In genomic region chr19:49515767-49516166, GRCh38 we compare ENCODE assay signal across 10 cellular contexts. TPM values are rescaled to one million over a fixed set of nuclear protein-coding genes. Genes with fewer than 3 reads are reported as not detected.
DNase-seq lines count a peak whose midpoint lies in the region; ATAC-seq, FAIRE-seq and TF ChIP-seq lines count a peak whose summit lies in the region.
"Had no signal": no experiment of that assay in that cellular context is flagged by ENCODE, and none has a peak within 500 bp of the region (broad histone marks: within the 10 kb centered on the region; RNA-seq: fewer than 3 reads in every experiment).

No MANE protein-coding gene starts in this region.

- TF ChIP-seq POLR2A in HepG2 (IDR thresholded peaks at IDR 0.05; ENCODE audit: insufficient read depth in 1 of 2, low read depth in 2 of 2, low read length in 2 of 2), result 0 out of 4 replicates have a peak, but pooled peaks of 1 of the 2 experiments have one; percentile 23

- no peak for TF ChIP-seq CTCF in ascending aorta (IDR thresholded peaks at IDR 0.05)
- no peak for TF ChIP-seq CTCF in HepG2 (CRISPR knock-in tag; IDR thresholded peaks at IDR 0.05)

- POLR2A ChIA-PET in HepG2 (lab: Yijun Ruan, JAX), result no interaction called here

- no peak for TF ChIP-seq EP300 in HepG2 (IDR thresholded peaks at IDR 0.05; ENCODE audit: low read depth in 2 of 2, low read length in 2 of 2)
- TF ChIP-seq EP300 in HepG2 (CRISPR knock-in tag; IDR thresholded peaks at IDR 0.05; ENCODE audit: borderline replicate concordance), result no peak

- intact Hi-C loops in ascending aorta (cut with DNase I), result no loop called here
- intact Hi-C loops in HepG2 (cut with micrococcal nuclease; ENCODE audit: unreplicated experiment), result no loop called here

- no peak for FAIRE-seq in HepG2 (lab: Jason Lieb, UNC)
- FAIRE-seq: G401.6 had no signal

- H3K9ac ChIP-seq in HepG2 (ENCODE audit: insufficient read depth, low read depth, low read length) (no peak overlapping the region; the same call in 1 of the 2 replicates), subcutaneous abdominal adipose tissue (ENCODE audit: low read length in 5 of 5) (peak overlapping the region in 2 of 5 donors; percentile 3 to 30)

- WGBS in HepG2 (ENCODE audit: low lambda C conversion rate), result 68% methylated on average over 4 of the region's 4 CpGs

- H3K27me3 ChIP-seq in ascending aorta (no peaks in the 10 kb centered on the region), HepG2 (ENCODE audit: control insufficient read depth in 1 of 2, insufficient read depth in 2 of 2, low read length in 2 of 2) (no peaks in the 10 kb centered on the region), subcutaneous abdominal adipose tissue (ENCODE audit: control insufficient read depth in 5 of 5, insufficient read depth in 4 of 5, low read length in 5 of 5) (no peaks in the 10 kb centered on the region)

- H3K27ac ChIP-seq in ascending aorta (no peak overlapping the region), HepG2 (ENCODE audit: extremely low read length, insufficient read depth, low read length) (no peak overlapping the region), subcutaneous abdominal adipose tissue (ENCODE audit: low read depth, low read length) (peak overlapping the region; percentile 63)

- CTCF ChIA-PET in HepG2 (lab: Yijun Ruan, JAX; ENCODE audit: low intra/inter-chr PET ratio, low total read pairs), result no interaction called here

- peaks cover 21% of the 10 kb centered on the region for H3K79me2 ChIP-seq in HepG2 (ENCODE audit: insufficient read depth, low read length)

- no TSS peak for BruUV-seq in HepG2 (replicated peaks; lab: Mats Ljungman, UMichigan)

- no peak overlapping the region for H2AFZ ChIP-seq in HepG2 (ENCODE audit: low read length)

- H3K9me3 ChIP-seq in ascending aorta, result no peaks in the 10 kb centered on the region
- no peaks in the 10 kb centered on the region for H3K9me3 ChIP-seq in HepG2 (ENCODE audit: low read length)
- H3K9me3 ChIP-seq in subcutaneous abdominal adipose tissue (ENCODE audit: control insufficient read depth in 5 of 5, low read length in 5 of 5), result no peaks in the 10 kb centered on the region

- peaks cover 7 to 8% of the 10 kb centered on the region in 2 donors for H3K4me1 ChIP-seq in ascending aorta
- peaks cover 37% of the 10 kb centered on the region for H3K4me1 ChIP-seq in HepG2 (ENCODE audit: insufficient read depth, low read length)
- peaks cover 5 to 70% (median 62%) of the 10 kb centered on the region in 5 donors for H3K4me1 ChIP-seq in subcutaneous abdominal adipose tissue (ENCODE audit: control insufficient read depth in 5 of 5, insufficient read depth in 5 of 5, low read length in 5 of 5)

- H3K36me3 ChIP-seq in ascending aorta (peaks cover 0 to 7% of the 10 kb centered on the region in 2 donors), HepG2 (replicated peaks in 1 of 2; ENCODE audit: control insufficient read depth in 1 of 2, insufficient read depth in 2 of 2, low read length in 2 of 2) (peaks cover 0 to 1% of the 10 kb centered on the region in 2 experiments; a peak in 2 of 5 replicates), subcutaneous abdominal adipose tissue (ENCODE audit: control insufficient read depth in 5 of 5, insufficient read depth in 5 of 5, low read length in 5 of 5) (peaks cover 0 to 8% (median 4%) of the 10 kb centered on the region in 5 donors)

- H3K4me3 ChIP-seq in ascending aorta (no peak overlapping the region), HepG2 (replicated peaks in 1 of 3; ENCODE audit: insufficient read depth in 1 of 3, low read depth in 2 of 3, low read length in 3 of 3) (no peak overlapping the region), subcutaneous abdominal adipose tissue (ENCODE audit: low read depth in 1 of 5, low read length in 5 of 5) (peak overlapping the region in 4 of 5 donors; percentile 7 to 79 (median 48))

- in situ Hi-C loops in HepG2 (cut with HindIII; ENCODE audit: extremely low pct_ligation_motif_present, low pct_unique_long_range_greater_than_20kb), result no loop called here

- H4K20me1 ChIP-seq in HepG2 (ENCODE audit: insufficient read depth, low read length), result no peaks in the 10 kb centered on the region

- ATAC-seq in HepG2 (no peak), GM19452 (IDR thresholded peaks at IDR 0.05; ENCODE audit: unreplicated experiment) (no peak)

- no peak for TF ChIP-seq RAD21 in HepG2 (CRISPR knock-in tag; IDR thresholded peaks at IDR 0.05)

- peak; percentile 100 for DNase-seq in MV-4-11 (lab: John Stamatoyannopoulos, UW)
- peak; percentile 41 to 80 for DNase-seq in ascending aorta (ENCODE audit: low spot score in 2 of 2)
- no peak for DNase-seq in HepG2 (ENCODE audit: low spot score)
- DNase-seq in mucosa of gallbladder (ENCODE audit: low spot score), result no peak
- no peak for DNase-seq in NCI-H2081 treated with DMSO at 0.1 percent for 48 hours (lab: John Stamatoyannopoulos, UW)
- DNase-seq: glutamatergic neuron, IMR-90 had no signal

- H3K4me2 ChIP-seq in HepG2 (ENCODE audit: low read depth, low read length), result peak overlapping the region; percentile 21

RNA-seq across cellular contexts. Expression of gene FCGRT, which starts 3.3 kb away (rescaled TPM):
- 264 TPM for total RNA-seq in ascending aorta
- total RNA-seq in HepG2 (2016; rRNA removed; fragmentation: Illumina TruSeq; extraction: Trizol), result 124 and 225 TPM in 2 replicates
- total RNA-seq in HepG2 (2016; cell fraction: cytosol; rRNA removed; fragmentation: Illumina TruSeq; extraction: Trizol; ENCODE audit: low read depth), result 222 and 258 TPM in 2 replicates
- 102 and 228 TPM in 2 replicates for total RNA-seq in HepG2 (2016; cell fraction: insoluble cytoplasmic fraction; rRNA removed; fragmentation: Illumina TruSeq; extraction: Trizol)
- 261 and 289 TPM in 2 replicates for total RNA-seq in HepG2 (2016; cell fraction: membrane; rRNA removed; fragmentation: Illumina TruSeq; extraction: Trizol)
- total RNA-seq in HepG2 (2016; cell fraction: nucleus; rRNA removed; fragmentation: Illumina TruSeq; extraction: Trizol), result 141 and 165 TPM in 2 replicates
- 121 and 149 TPM in 2 replicates for polyA plus RNA-seq in HepG2 (2011; rRNA removed)
- 105 and 151 TPM in 2 replicates for polyA plus RNA-seq in HepG2 (2011; cell fraction: cytosol; rRNA removed)
- 256 and 257 TPM in 2 replicates for polyA plus RNA-seq in HepG2 (2011; cell fraction: nucleus; rRNA removed)
- polyA plus RNA-seq in HepG2 (2012), result 143 and 177 TPM in 2 replicates
- polyA plus RNA-seq in HepG2 (2016; cell fraction: cytosol; fragmentation: Illumina TruSeq; extraction: Trizol; ENCODE audit: low read depth), result 245 and 266 TPM in 2 replicates
- polyA plus RNA-seq in HepG2 (2016; cell fraction: insoluble cytoplasmic fraction; fragmentation: Illumina TruSeq; extraction: Trizol; ENCODE audit: low read depth), result 107 and 130 TPM in 2 replicates
- polyA plus RNA-seq in HepG2 (2016; cell fraction: membrane; fragmentation: Illumina TruSeq; extraction: Trizol; ENCODE audit: low read depth), result 257 and 263 TPM in 2 replicates
- polyA plus RNA-seq in HepG2 (2016; cell fraction: nucleus; fragmentation: Illumina TruSeq; extraction: Trizol; ENCODE audit: insufficient read depth, low read depth), result 289 and 295 TPM in 2 replicates
- polyA minus RNA-seq in HepG2 (2011; rRNA and poly(A)+ RNA removed; ENCODE audit: low replicate concordance), result 0.65 and 115 TPM in 2 replicates
- 72.8 and 82.9 TPM in 2 replicates for polyA minus RNA-seq in HepG2 (2011; cell fraction: cytosol; rRNA and poly(A)+ RNA removed)
- polyA minus RNA-seq in HepG2 (2011; cell fraction: nucleus; rRNA and poly(A)+ RNA removed), result 27.6 and 29.2 TPM in 2 replicates
- total RNA-seq in mucosa of gallbladder, result 320 TPM

RNA-seq across cellular contexts. Expression of gene RCN3, which starts 12.0 kb away (rescaled TPM):
- total RNA-seq in ascending aorta (116 TPM), HepG2 (2016; rRNA removed; fragmentation: Illumina TruSeq; extraction: Trizol) (1.7 and 10.1 TPM in 2 replicates), mucosa of gallbladder (42.8 TPM)
- 2.9 TPM in 2 replicates for total RNA-seq in HepG2 (2016; cell fraction: cytosol; rRNA removed; fragmentation: Illumina TruSeq; extraction: Trizol; ENCODE audit: low read depth)
- total RNA-seq in HepG2 (2016; cell fraction: insoluble cytoplasmic fraction; rRNA removed; fragmentation: Illumina TruSeq; extraction: Trizol), result 2.5 and 10.4 TPM in 2 replicates
- 3.9 and 4.3 TPM in 2 replicates for total RNA-seq in HepG2 (2016; cell fraction: membrane; rRNA removed; fragmentation: Illumina TruSeq; extraction: Trizol)
- 12.9 and 16.5 TPM in 2 replicates for total RNA-seq in HepG2 (2016; cell fraction: nucleus; rRNA removed; fragmentation: Illumina TruSeq; extraction: Trizol)
- polyA plus RNA-seq in HepG2 (2011; rRNA removed), result 3.0 and 3.3 TPM in 2 replicates
- 0.79 and 1.6 TPM in 2 replicates for polyA plus RNA-seq in HepG2 (2011; cell fraction: cytosol; rRNA removed)
- 33.2 and 45.9 TPM in 2 replicates for polyA plus RNA-seq in HepG2 (2011; cell fraction: nucleus; rRNA removed)
- 4.9 and 5.2 TPM in 2 replicates for polyA plus RNA-seq in HepG2 (2012)
- 4.8 and 4.9 TPM in 2 replicates for polyA plus RNA-seq in HepG2 (2016; cell fraction: cytosol; fragmentation: Illumina TruSeq; extraction: Trizol; ENCODE audit: low read depth)
- polyA plus RNA-seq in HepG2 (2016; cell fraction: insoluble cytoplasmic fraction; fragmentation: Illumina TruSeq; extraction: Trizol; ENCODE audit: low read depth), result 3.3 and 3.5 TPM in 2 replicates
- 4.3 and 6.1 TPM in 2 replicates for polyA plus RNA-seq in HepG2 (2016; cell fraction: membrane; fragmentation: Illumina TruSeq; extraction: Trizol; ENCODE audit: low read depth)
- 61.4 and 74.8 TPM in 2 replicates for polyA plus RNA-seq in HepG2 (2016; cell fraction: nucleus; fragmentation: Illumina TruSeq; extraction: Trizol; ENCODE audit: insufficient read depth, low read depth)
- polyA minus RNA-seq in HepG2 (2011; rRNA and poly(A)+ RNA removed; ENCODE audit: low replicate concordance), result 0.14 and 0.50 TPM in 2 replicates
- polyA minus RNA-seq in HepG2 (2011; cell fraction: cytosol; rRNA and poly(A)+ RNA removed), result not detected in 2 replicates
- 3.1 and 4.0 TPM in 2 replicates for polyA minus RNA-seq in HepG2 (2011; cell fraction: nucleus; rRNA and poly(A)+ RNA removed)

RNA-seq across cellular contexts. Expression of gene RPS11, which starts 19.5 kb away (rescaled TPM):
- total RNA-seq in ascending aorta (3,554 TPM), HepG2 (2016; rRNA removed; fragmentation: Illumina TruSeq; extraction: Trizol) (2,345 and 2,734 TPM in 2 replicates), mucosa of gallbladder (1,395 TPM)
- total RNA-seq in HepG2 (2016; cell fraction: cytosol; rRNA removed; fragmentation: Illumina TruSeq; extraction: Trizol; ENCODE audit: low read depth), result 3,922 and 3,962 TPM in 2 replicates
- 2,320 and 2,893 TPM in 2 replicates for total RNA-seq in HepG2 (2016; cell fraction: insoluble cytoplasmic fraction; rRNA removed; fragmentation: Illumina TruSeq; extraction: Trizol)
- total RNA-seq in HepG2 (2016; cell fraction: membrane; rRNA removed; fragmentation: Illumina TruSeq; extraction: Trizol), result 5,292 and 5,634 TPM in 2 replicates
- 817 and 896 TPM in 2 replicates for total RNA-seq in HepG2 (2016; cell fraction: nucleus; rRNA removed; fragmentation: Illumina TruSeq; extraction: Trizol)
- 2,839 and 2,896 TPM in 2 replicates for polyA plus RNA-seq in HepG2 (2011; rRNA removed)
- 6,087 and 6,094 TPM in 2 replicates for polyA plus RNA-seq in HepG2 (2011; cell fraction: cytosol; rRNA removed)
- 1,822 and 1,919 TPM in 2 replicates for polyA plus RNA-seq in HepG2 (2011; cell fraction: nucleus; rRNA removed)
- polyA plus RNA-seq in HepG2 (2012), result 3,444 and 3,595 TPM in 2 replicates
- 4,821 and 5,462 TPM in 2 replicates for polyA plus RNA-seq in HepG2 (2016; cell fraction: cytosol; fragmentation: Illumina TruSeq; extraction: Trizol; ENCODE audit: low read depth)
- polyA plus RNA-seq in HepG2 (2016; cell fraction: insoluble cytoplasmic fraction; fragmentation: Illumina TruSeq; extraction: Trizol; ENCODE audit: low read depth), result 3,269 and 3,282 TPM in 2 replicates
- 6,240 and 6,461 TPM in 2 replicates for polyA plus RNA-seq in HepG2 (2016; cell fraction: membrane; fragmentation: Illumina TruSeq; extraction: Trizol; ENCODE audit: low read depth)
- 1,822 and 1,918 TPM in 2 replicates for polyA plus RNA-seq in HepG2 (2016; cell fraction: nucleus; fragmentation: Illumina TruSeq; extraction: Trizol; ENCODE audit: insufficient read depth, low read depth)
- 1,415 and 1,765 TPM in 2 replicates for polyA minus RNA-seq in HepG2 (2011; rRNA and poly(A)+ RNA removed; ENCODE audit: low replicate concordance)
- 470 and 550 TPM in 2 replicates for polyA minus RNA-seq in HepG2 (2011; cell fraction: cytosol; rRNA and poly(A)+ RNA removed)
- polyA minus RNA-seq in HepG2 (2011; cell fraction: nucleus; rRNA and poly(A)+ RNA removed), result 202 and 266 TPM in 2 replicates

RNA-seq across cellular contexts. Expression of gene RPL13A, which starts 28.4 kb away (rescaled TPM):
- 2,737 TPM for total RNA-seq in ascending aorta
- 2,601 and 3,137 TPM in 2 replicates for total RNA-seq in HepG2 (2016; rRNA removed; fragmentation: Illumina TruSeq; extraction: Trizol)
- total RNA-seq in HepG2 (2016; cell fraction: cytosol; rRNA removed; fragmentation: Illumina TruSeq; extraction: Trizol; ENCODE audit: low read depth), result 4,258 and 4,636 TPM in 2 replicates
- 2,656 and 3,295 TPM in 2 replicates for total RNA-seq in HepG2 (2016; cell fraction: insoluble cytoplasmic fraction; rRNA removed; fragmentation: Illumina TruSeq; extraction: Trizol)
- total RNA-seq in HepG2 (2016; cell fraction: membrane; rRNA removed; fragmentation: Illumina TruSeq; extraction: Trizol), result 7,013 and 7,095 TPM in 2 replicates
- 1,096 and 1,183 TPM in 2 replicates for total RNA-seq in HepG2 (2016; cell fraction: nucleus; rRNA removed; fragmentation: Illumina TruSeq; extraction: Trizol)
- 3,407 and 3,954 TPM in 2 replicates for polyA plus RNA-seq in HepG2 (2011; rRNA removed)
- polyA plus RNA-seq in HepG2 (2011; cell fraction: cytosol; rRNA removed), result 2,986 and 5,309 TPM in 2 replicates
- 2,708 and 2,782 TPM in 2 replicates for polyA plus RNA-seq in HepG2 (2011; cell fraction: nucleus; rRNA removed)
- 2,954 and 4,264 TPM in 2 replicates for polyA plus RNA-seq in HepG2 (2012)
- 5,376 and 5,987 TPM in 2 replicates for polyA plus RNA-seq in HepG2 (2016; cell fraction: cytosol; fragmentation: Illumina TruSeq; extraction: Trizol; ENCODE audit: low read depth)
- polyA plus RNA-seq in HepG2 (2016; cell fraction: insoluble cytoplasmic fraction; fragmentation: Illumina TruSeq; extraction: Trizol; ENCODE audit: low read depth), result 3,762 and 3,802 TPM in 2 replicates
- 7,707 and 8,057 TPM in 2 replicates for polyA plus RNA-seq in HepG2 (2016; cell fraction: membrane; fragmentation: Illumina TruSeq; extraction: Trizol; ENCODE audit: low read depth)
- polyA plus RNA-seq in HepG2 (2016; cell fraction: nucleus; fragmentation: Illumina TruSeq; extraction: Trizol; ENCODE audit: insufficient read depth, low read depth), result 2,294 and 2,333 TPM in 2 replicates
- 2,394 and 2,613 TPM in 2 replicates for polyA minus RNA-seq in HepG2 (2011; rRNA and poly(A)+ RNA removed; ENCODE audit: low replicate concordance)
- polyA minus RNA-seq in HepG2 (2011; cell fraction: cytosol; rRNA and poly(A)+ RNA removed), result 898 and 937 TPM in 2 replicates
- polyA minus RNA-seq in HepG2 (2011; cell fraction: nucleus; rRNA and poly(A)+ RNA removed), result 1,540 and 1,647 TPM in 2 replicates
- total RNA-seq in mucosa of gallbladder, result 2,400 TPM

RNA-seq across cellular contexts. Expression of gene FLT3LG, which starts 41.8 kb away (rescaled TPM):
- total RNA-seq in ascending aorta, result 37.3 TPM
- 0.58 and 1.5 TPM in 2 replicates for total RNA-seq in HepG2 (2016; rRNA removed; fragmentation: Illumina TruSeq; extraction: Trizol)
- total RNA-seq in HepG2 (2016; cell fraction: cytosol; rRNA removed; fragmentation: Illumina TruSeq; extraction: Trizol; ENCODE audit: low read depth), result 2.3 and 2.9 TPM in 2 replicates
- total RNA-seq in HepG2 (2016; cell fraction: insoluble cytoplasmic fraction; rRNA removed; fragmentation: Illumina TruSeq; extraction: Trizol), result 0.67 and 1.4 TPM in 2 replicates
- total RNA-seq in HepG2 (2016; cell fraction: membrane; rRNA removed; fragmentation: Illumina TruSeq; extraction: Trizol), result 2.2 and 2.3 TPM in 2 replicates
- 1.3 and 2.9 TPM in 2 replicates for total RNA-seq in HepG2 (2016; cell fraction: nucleus; rRNA removed; fragmentation: Illumina TruSeq; extraction: Trizol)
- 2.6 and 3.0 TPM in 2 replicates for polyA plus RNA-seq in HepG2 (2011; rRNA removed)
- 1.1 and 1.7 TPM in 2 replicates for polyA plus RNA-seq in HepG2 (2011; cell fraction: cytosol; rRNA removed)
- polyA plus RNA-seq in HepG2 (2011; cell fraction: nucleus; rRNA removed), result 5.2 and 6.9 TPM in 2 replicates
- 2.0 and 4.6 TPM in 2 replicates for polyA plus RNA-seq in HepG2 (2012)
- 4.2 and 4.4 TPM in 2 replicates for polyA plus RNA-seq in HepG2 (2016; cell fraction: cytosol; fragmentation: Illumina TruSeq; extraction: Trizol; ENCODE audit: low read depth)
- 2.3 and 2.4 TPM in 2 replicates for polyA plus RNA-seq in HepG2 (2016; cell fraction: insoluble cytoplasmic fraction; fragmentation: Illumina TruSeq; extraction: Trizol; ENCODE audit: low read depth)
- 2.5 and 3.6 TPM in 2 replicates for polyA plus RNA-seq in HepG2 (2016; cell fraction: membrane; fragmentation: Illumina TruSeq; extraction: Trizol; ENCODE audit: low read depth)
- 7.4 and 8.8 TPM in 2 replicates for polyA plus RNA-seq in HepG2 (2016; cell fraction: nucleus; fragmentation: Illumina TruSeq; extraction: Trizol; ENCODE audit: insufficient read depth, low read depth)
- polyA minus RNA-seq in HepG2 (2011; rRNA and poly(A)+ RNA removed; ENCODE audit: low replicate concordance), result 1.2 and 1.7 TPM in 2 replicates
- polyA minus RNA-seq in HepG2 (2011; cell fraction: cytosol; rRNA and poly(A)+ RNA removed), result 0.79 and 2.5 TPM in 2 replicates
- 0.90 and 1.1 TPM in 2 replicates for polyA minus RNA-seq in HepG2 (2011; cell fraction: nucleus; rRNA and poly(A)+ RNA removed)
- total RNA-seq in mucosa of gallbladder, result 10.2 TPM

Comparison
In these comparisons a context has a peak if more than half of its experiments do, and no peak if none do; other contexts are left out.
1. DNase-seq: peak in MV-4-11 (single experiment) and ascending aorta (2 of 2); none in HepG2 (single experiment), mucosa of gallbladder (single experiment) and NCI-H2081 treated with DMSO at 0.1 percent for 48 hours (single experiment).
2. H3K4me3 ChIP-seq: peak in subcutaneous abdominal adipose tissue (4 of 5); none in ascending aorta (0 of 2) and HepG2 (0 of 3).